Comparison of ENCODE assay signal across 1 cellular context in the genomic region with DNA sequence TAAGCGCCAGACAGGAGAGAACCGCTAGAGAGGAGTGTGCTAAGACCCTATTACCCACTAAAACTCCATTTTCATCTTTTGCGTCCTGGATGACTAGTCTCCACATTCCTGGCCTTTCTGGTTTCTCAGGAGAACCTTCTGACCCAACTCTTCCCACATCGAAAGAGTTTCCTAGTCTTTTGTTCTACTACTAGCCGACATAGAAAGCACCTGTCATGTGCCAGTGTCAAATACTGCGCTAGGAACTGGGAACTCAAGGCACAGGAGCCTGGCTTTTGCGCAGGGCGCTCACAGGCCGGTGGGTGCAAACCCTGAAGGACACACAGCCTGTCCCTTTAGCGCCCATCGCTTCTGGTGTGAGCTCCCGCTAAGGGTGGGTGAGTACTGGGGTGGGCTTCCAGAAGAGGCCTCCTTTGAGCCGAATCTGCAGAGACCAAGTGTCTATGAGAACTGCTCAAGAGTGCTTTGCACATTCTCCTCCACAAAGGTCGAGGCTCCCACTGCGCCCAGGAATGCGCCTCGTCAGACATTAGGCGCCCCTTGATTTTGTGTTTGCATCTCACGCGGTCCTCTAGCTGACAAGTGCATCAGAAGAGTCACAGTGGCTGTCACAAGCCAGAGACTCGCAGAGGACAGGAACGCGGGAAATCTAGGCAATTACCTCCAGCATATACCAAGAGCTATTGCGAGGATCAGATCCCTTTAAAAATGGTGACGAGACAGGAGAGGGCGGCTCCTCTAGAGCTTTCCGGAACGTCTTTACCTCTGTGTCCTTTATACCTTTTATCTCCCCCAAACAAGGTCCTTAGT.
TF ChIP-seq lines count a peak whose summit lies in the region.

No MANE protein-coding gene starts in this region.

TF ChIP-seq in HepG2, 621 proteins besides CTCF, POLR2A, EP300 and RAD21 (continued from another document and continues in another):
- TF ChIP-seq, protein P1, sequence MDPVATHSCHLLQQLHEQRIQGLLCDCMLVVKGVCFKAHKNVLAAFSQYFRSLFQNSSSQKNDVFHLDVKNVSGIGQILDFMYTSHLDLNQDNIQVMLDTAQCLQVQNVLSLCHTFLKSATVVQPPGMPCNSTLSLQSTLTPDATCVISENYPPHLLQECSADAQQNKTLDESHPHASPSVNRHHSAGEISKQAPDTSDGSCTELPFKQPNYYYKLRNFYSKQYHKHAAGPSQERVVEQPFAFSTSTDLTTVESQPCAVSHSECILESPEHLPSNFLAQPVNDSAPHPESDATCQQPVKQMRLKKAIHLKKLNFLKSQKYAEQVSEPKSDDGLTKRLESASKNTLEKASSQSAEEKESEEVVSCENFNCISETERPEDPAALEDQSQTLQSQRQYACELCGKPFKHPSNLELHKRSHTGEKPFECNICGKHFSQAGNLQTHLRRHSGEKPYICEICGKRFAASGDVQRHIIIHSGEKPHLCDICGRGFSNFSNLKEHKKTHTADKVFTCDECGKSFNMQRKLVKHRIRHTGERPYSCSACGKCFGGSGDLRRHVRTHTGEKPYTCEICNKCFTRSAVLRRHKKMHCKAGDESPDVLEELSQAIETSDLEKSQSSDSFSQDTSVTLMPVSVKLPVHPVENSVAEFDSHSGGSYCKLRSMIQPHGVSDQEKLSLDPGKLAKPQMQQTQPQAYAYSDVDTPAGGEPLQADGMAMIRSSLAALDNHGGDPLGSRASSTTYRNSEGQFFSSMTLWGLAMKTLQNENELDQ (CRISPR knock-in tag; IDR thresholded peaks at IDR 0.05; ENCODE audit: borderline replicate concordance) = no peak
- TF ChIP-seq, protein P2, sequence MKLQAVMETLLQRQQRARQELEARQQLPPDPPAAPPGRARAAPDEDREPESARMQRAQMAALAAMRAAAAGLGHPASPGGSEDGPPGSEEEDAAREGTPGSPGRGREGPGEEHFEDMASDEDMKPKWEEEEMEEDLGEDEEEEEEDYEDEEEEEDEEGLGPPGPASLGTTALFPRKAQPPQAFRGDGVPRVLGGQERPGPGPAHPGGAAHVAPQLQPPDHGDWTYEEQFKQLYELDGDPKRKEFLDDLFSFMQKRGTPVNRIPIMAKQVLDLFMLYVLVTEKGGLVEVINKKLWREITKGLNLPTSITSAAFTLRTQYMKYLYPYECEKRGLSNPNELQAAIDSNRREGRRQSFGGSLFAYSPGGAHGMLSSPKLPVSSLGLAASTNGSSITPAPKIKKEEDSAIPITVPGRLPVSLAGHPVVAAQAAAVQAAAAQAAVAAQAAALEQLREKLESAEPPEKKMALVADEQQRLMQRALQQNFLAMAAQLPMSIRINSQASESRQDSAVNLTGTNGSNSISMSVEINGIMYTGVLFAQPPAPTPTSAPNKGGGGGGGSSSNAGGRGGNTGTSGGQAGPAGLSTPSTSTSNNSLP (IDR thresholded peaks at IDR 0.05; ENCODE audit: low read depth, low read length) = no peak
- no peak for TF ChIP-seq TBL1XR1 (IDR thresholded peaks at IDR 0.05; ENCODE audit: borderline replicate concordance, low read length, partially characterized antibody)
- no peak for TF ChIP-seq SKI (IDR thresholded peaks at IDR 0.05; ENCODE audit: partially characterized antibody)
- no peak for TF ChIP-seq TRIM24 (CRISPR knock-in tag; IDR thresholded peaks at IDR 0.05)
- TF ChIP-seq KAT7 (CRISPR knock-in tag; IDR thresholded peaks at IDR 0.05; ENCODE audit: borderline replicate concordance) = no peak
- no peak for TF ChIP-seq PLRG1 (conservative IDR thresholded peaks at IDR 0.05)
- TF ChIP-seq ZNF615 (CRISPR knock-in tag; IDR thresholded peaks at IDR 0.05; ENCODE audit: borderline replicate concordance) = 0 out of 2 replicates have a peak, but pooled peaks have one; percentile 17
- TF ChIP-seq JUNB (CRISPR knock-in tag; IDR thresholded peaks at IDR 0.05; ENCODE audit: borderline replicate concordance) = no peak
- TF ChIP-seq, protein P3, sequence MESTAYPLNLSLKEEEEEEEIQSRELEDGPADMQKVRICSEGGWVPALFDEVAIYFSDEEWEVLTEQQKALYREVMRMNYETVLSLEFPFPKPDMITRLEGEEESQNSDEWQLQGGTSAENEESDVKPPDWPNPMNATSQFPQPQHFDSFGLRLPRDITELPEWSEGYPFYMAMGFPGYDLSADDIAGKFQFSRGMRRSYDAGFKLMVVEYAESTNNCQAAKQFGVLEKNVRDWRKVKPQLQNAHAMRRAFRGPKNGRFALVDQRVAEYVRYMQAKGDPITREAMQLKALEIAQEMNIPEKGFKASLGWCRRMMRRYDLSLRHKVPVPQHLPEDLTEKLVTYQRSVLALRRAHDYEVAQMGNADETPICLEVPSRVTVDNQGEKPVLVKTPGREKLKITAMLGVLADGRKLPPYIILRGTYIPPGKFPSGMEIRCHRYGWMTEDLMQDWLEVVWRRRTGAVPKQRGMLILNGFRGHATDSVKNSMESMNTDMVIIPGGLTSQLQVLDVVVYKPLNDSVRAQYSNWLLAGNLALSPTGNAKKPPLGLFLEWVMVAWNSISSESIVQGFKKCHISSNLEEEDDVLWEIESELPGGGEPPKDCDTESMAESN (CRISPR knock-in tag; conservative IDR thresholded peaks at IDR 0.05) = no peak
- TF ChIP-seq, protein P4, sequence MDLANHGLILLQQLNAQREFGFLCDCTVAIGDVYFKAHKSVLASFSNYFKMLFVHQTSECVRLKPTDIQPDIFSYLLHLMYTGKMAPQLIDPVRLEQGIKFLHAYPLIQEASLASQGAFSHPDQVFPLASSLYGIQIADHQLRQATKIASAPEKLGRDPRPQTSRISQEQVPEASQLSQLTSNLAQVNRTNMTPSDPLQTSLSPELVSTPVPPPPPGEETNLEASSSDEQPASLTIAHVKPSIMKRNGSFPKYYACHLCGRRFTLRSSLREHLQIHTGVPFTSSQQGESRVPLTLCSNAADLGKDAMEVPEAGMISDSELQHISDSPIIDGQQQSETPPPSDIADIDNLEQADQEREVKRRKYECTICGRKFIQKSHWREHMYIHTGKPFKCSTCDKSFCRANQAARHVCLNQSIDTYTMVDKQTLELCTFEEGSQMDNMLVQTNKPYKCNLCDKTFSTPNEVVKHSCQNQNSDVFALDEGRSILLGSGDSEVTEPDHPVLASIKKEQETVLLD (CRISPR knock-in tag; IDR thresholded peaks at IDR 0.05; ENCODE audit: low read depth) = no peak
- TF ChIP-seq, protein P5, sequence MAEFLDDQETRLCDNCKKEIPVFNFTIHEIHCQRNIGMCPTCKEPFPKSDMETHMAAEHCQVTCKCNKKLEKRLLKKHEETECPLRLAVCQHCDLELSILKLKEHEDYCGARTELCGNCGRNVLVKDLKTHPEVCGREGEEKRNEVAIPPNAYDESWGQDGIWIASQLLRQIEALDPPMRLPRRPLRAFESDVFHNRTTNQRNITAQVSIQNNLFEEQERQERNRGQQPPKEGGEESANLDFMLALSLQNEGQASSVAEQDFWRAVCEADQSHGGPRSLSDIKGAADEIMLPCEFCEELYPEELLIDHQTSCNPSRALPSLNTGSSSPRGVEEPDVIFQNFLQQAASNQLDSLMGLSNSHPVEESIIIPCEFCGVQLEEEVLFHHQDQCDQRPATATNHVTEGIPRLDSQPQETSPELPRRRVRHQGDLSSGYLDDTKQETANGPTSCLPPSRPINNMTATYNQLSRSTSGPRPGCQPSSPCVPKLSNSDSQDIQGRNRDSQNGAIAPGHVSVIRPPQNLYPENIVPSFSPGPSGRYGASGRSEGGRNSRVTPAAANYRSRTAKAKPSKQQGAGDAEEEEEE (CRISPR knock-in tag; IDR thresholded peaks at IDR 0.05; ENCODE audit: borderline replicate concordance) = no peak
- TF ChIP-seq TGIF2 (CRISPR knock-in tag; IDR thresholded peaks at IDR 0.05) = peak; percentile 32; the same call in 1 of the 2 replicates
- no peak for TF ChIP-seq ATF1 (CRISPR knock-in tag; IDR thresholded peaks at IDR 0.05)
- 0 out of 2 replicates have a peak, but pooled peaks have one; percentile 24 for TF ChIP-seq AHR (CRISPR knock-in tag; IDR thresholded peaks at IDR 0.05)
- no peak for TF ChIP-seq ZNF101 (CRISPR knock-in tag; IDR thresholded peaks at IDR 0.05; ENCODE audit: borderline replicate concordance, low read depth)
- no peak for TF ChIP-seq ZKSCAN8 (CRISPR knock-in tag; IDR thresholded peaks at IDR 0.05; ENCODE audit: borderline replicate concordance)
- TF ChIP-seq FIP1L1 (IDR thresholded peaks at IDR 0.05; ENCODE audit: borderline replicate concordance, insufficient read depth, low read depth, low read length) = no peak
- no peak for TF ChIP-seq HNRNPH1 (optimal IDR thresholded peaks at IDR 0.05; ENCODE audit: low read depth, low read length)
- no peak for TF ChIP-seq RNF2 (conservative IDR thresholded peaks at IDR 0.05; ENCODE audit: low read depth)
- TF ChIP-seq, protein P6, sequence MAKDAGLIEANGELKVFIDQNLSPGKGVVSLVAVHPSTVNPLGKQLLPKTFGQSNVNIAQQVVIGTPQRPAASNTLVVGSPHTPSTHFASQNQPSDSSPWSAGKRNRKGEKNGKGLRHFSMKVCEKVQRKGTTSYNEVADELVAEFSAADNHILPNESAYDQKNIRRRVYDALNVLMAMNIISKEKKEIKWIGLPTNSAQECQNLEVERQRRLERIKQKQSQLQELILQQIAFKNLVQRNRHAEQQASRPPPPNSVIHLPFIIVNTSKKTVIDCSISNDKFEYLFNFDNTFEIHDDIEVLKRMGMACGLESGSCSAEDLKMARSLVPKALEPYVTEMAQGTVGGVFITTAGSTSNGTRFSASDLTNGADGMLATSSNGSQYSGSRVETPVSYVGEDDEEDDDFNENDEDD (CRISPR knock-in tag; IDR thresholded peaks at IDR 0.05; ENCODE audit: borderline replicate concordance) = peak; percentile 59; the same call in 1 of the 2 replicates
- TF ChIP-seq TCF7 (IDR thresholded peaks at IDR 0.05; ENCODE audit: low read depth) = no peak
- TF ChIP-seq, protein P7, sequence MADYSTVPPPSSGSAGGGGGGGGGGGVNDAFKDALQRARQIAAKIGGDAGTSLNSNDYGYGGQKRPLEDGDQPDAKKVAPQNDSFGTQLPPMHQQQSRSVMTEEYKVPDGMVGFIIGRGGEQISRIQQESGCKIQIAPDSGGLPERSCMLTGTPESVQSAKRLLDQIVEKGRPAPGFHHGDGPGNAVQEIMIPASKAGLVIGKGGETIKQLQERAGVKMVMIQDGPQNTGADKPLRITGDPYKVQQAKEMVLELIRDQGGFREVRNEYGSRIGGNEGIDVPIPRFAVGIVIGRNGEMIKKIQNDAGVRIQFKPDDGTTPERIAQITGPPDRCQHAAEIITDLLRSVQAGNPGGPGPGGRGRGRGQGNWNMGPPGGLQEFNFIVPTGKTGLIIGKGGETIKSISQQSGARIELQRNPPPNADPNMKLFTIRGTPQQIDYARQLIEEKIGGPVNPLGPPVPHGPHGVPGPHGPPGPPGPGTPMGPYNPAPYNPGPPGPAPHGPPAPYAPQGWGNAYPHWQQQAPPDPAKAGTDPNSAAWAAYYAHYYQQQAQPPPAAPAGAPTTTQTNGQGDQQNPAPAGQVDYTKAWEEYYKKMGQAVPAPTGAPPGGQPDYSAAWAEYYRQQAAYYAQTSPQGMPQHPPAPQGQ (CRISPR knock-in tag; IDR thresholded peaks at IDR 0.05; ENCODE audit: borderline replicate concordance) = no peak
- no peak for TF ChIP-seq MTA1 (CRISPR knock-in tag; IDR thresholded peaks at IDR 0.05; ENCODE audit: borderline replicate concordance)
- TF ChIP-seq ATF7-NPFF (CRISPR knock-in tag; IDR thresholded peaks at IDR 0.05; ENCODE audit: low read depth) = no peak
- no peak for TF ChIP-seq ZFP37 (CRISPR knock-in tag; IDR thresholded peaks at IDR 0.05; ENCODE audit: borderline replicate concordance)
- no peak for TF ChIP-seq ZNF883 (CRISPR knock-in tag; IDR thresholded peaks at IDR 0.05; ENCODE audit: not compliant biosample characterization)
- TF ChIP-seq, protein P8, sequence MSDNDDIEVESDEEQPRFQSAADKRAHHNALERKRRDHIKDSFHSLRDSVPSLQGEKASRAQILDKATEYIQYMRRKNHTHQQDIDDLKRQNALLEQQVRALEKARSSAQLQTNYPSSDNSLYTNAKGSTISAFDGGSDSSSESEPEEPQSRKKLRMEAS (IDR thresholded peaks at IDR 0.05) = peak; percentile 21; the same call in 1 of the 2 replicates
- no peak for TF ChIP-seq RCOR2 (CRISPR knock-in tag; IDR thresholded peaks at IDR 0.05)
- TF ChIP-seq GFI1 (CRISPR knock-in tag; IDR thresholded peaks at IDR 0.05; ENCODE audit: borderline replicate concordance) = no peak
- TF ChIP-seq ZKSCAN5 (CRISPR knock-in tag; IDR thresholded peaks at IDR 0.05) = no peak
- no peak for TF ChIP-seq ZZZ3 (CRISPR knock-in tag; IDR thresholded peaks at IDR 0.05; ENCODE audit: borderline replicate concordance)
- TF ChIP-seq MTA3 (CRISPR knock-in tag; IDR thresholded peaks at IDR 0.05) = no peak
- TF ChIP-seq ASH2L (IDR thresholded peaks at IDR 0.05; ENCODE audit: insufficient read length, low read depth, low read length) = no peak
- TF ChIP-seq, protein P9, sequence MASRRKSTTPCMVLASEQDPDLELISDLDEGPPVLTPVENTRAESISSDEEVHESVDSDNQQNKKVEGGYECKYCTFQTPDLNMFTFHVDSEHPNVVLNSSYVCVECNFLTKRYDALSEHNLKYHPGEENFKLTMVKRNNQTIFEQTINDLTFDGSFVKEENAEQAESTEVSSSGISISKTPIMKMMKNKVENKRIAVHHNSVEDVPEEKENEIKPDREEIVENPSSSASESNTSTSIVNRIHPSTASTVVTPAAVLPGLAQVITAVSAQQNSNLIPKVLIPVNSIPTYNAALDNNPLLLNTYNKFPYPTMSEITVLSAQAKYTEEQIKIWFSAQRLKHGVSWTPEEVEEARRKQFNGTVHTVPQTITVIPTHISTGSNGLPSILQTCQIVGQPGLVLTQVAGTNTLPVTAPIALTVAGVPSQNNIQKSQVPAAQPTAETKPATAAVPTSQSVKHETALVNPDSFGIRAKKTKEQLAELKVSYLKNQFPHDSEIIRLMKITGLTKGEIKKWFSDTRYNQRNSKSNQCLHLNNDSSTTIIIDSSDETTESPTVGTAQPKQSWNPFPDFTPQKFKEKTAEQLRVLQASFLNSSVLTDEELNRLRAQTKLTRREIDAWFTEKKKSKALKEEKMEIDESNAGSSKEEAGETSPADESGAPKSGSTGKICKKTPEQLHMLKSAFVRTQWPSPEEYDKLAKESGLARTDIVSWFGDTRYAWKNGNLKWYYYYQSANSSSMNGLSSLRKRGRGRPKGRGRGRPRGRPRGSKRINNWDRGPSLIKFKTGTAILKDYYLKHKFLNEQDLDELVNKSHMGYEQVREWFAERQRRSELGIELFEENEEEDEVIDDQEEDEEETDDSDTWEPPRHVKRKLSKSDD (CRISPR knock-in tag; IDR thresholded peaks at IDR 0.05; ENCODE audit: low read depth) = no peak
- no peak for TF ChIP-seq ZNF292 (CRISPR knock-in tag; IDR thresholded peaks at IDR 0.05; ENCODE audit: borderline replicate concordance, low read depth)
- TF ChIP-seq BRCA1 (CRISPR knock-in tag; IDR thresholded peaks at IDR 0.05) = no peak
